In genomic region chr1:93345633-93346471, GRCh38 we compare ENCODE assay signal across 8 cellular contexts. TPM values are rescaled to one million over a fixed set of nuclear protein-coding genes. Genes with fewer than 3 reads are reported as not detected.
A peak's percentile ranks its signal among the peaks of the same experiment; 100 is the strongest.
DNase-seq lines count a peak whose midpoint lies in the region; ATAC-seq and TF ChIP-seq lines count a peak whose summit lies in the region.

DR1 (plus strand) TSS chr1:93345907; CDS start chr1:93346646, 739 bp downstream.

- H3K4me3 ChIP-seq in BLaER1 treated with 17β-estradiol and CSF1 and Interleukin-3, amounts not matched to agents 10 nM and 100 nM = peak within 1 kb of the TSS; percentile 86 to 100 (median 92)
- H3K4me3 ChIP-seq in coronary artery = peak within 1 kb of the TSS; percentile 95

- DNase-seq in NCI-H526 (lab: John Stamatoyannopoulos, UW) = peak; percentile 86 to 96
- peak; percentile 92 for DNase-seq in activated CD4-positive, alpha-beta T cell treated with anti-CD3 and anti-CD28 coated beads, Interleukin-2, amount 10 ng/mL, durations not matched to agents 7 days and 5 days
- peak; percentile 96 for DNase-seq in coronary artery (ENCODE audit: low spot score)
- DNase-seq in left colon = peak; percentile 94 to 95
- peak; percentile 89 to 90 for DNase-seq in stimulated activated CD4-positive, alpha-beta T cell treated with anti-CD3 and anti-CD28 coated beads, Interleukin-1b, Interleukin-23, amount 100 ng/mL, for 4 hours (ENCODE audit: low read depth in 2 of 2)

- ATAC-seq in GM19324 (IDR thresholded peaks at IDR 0.05; ENCODE audit: low FRiP score, unreplicated experiment) = peak; percentile 83
- ATAC-seq in HG03460 (IDR thresholded peaks at IDR 0.05; ENCODE audit: unreplicated experiment) = peak; percentile 67
- peak; percentile 94 for ATAC-seq in left colon

- H3K4me1 Mint-ChIP-seq in activated CD4-positive, alpha-beta T cell treated with anti-CD3 and anti-CD28 coated beads, Interleukin-2, amount 10 ng/mL, durations not matched to agents 7 days and 5 days = peaks cover 22% of the 10 kb centered on the region

- peaks cover 33 to 47% (median 42%) of the 10 kb centered on the region in 11 experiments; a peak in 21 of 22 replicates for H4K20me1 ChIP-seq in BLaER1 treated with 17β-estradiol and CSF1 and Interleukin-3, amounts not matched to agents 10 nM and 100 nM

- peak within 1 kb of the TSS; percentile 96 for H3K27ac Mint-ChIP-seq in activated CD4-positive, alpha-beta T cell treated with anti-CD3 and anti-CD28 coated beads, Interleukin-2, amount 10 ng/mL, durations not matched to agents 7 days and 5 days

- no peak for TF ChIP-seq CTCF in coronary artery (IDR thresholded peaks at IDR 0.05)

- H3K27me3 Mint-ChIP-seq in activated CD4-positive, alpha-beta T cell treated with anti-CD3 and anti-CD28 coated beads, Interleukin-2, amount 10 ng/mL, durations not matched to agents 7 days and 5 days = no peaks in the 10 kb centered on the region

- H3K9me3 ChIP-seq in BLaER1 treated with 17β-estradiol and CSF1 and Interleukin-3, amounts not matched to agents 10 nM and 100 nM (replicated peaks in 1 of 11) = no peaks in the 10 kb centered on the region

- H3K9ac ChIP-seq in BLaER1 treated with 17β-estradiol and CSF1 and Interleukin-3, amounts not matched to agents 10 nM and 100 nM = peak within 1 kb of the TSS; percentile 90 to 97 (median 95)

- no peaks in the 10 kb centered on the region for H3K9me3 Mint-ChIP-seq in activated CD4-positive, alpha-beta T cell treated with anti-CD3 and anti-CD28 coated beads, Interleukin-2, amount 10 ng/mL, durations not matched to agents 7 days and 5 days

- CTCF ChIA-PET in activated CD4-positive, alpha-beta T cell treated with anti-CD3 and anti-CD28 coated beads, Interleukin-2, amount 10 ng/mL, durations not matched to agents 7 days and 5 days (lab: Charles Lee) = interaction anchor here (0.8 to 1.8 kb wide), 4 partner anchors 13 to 265 kb away, joined by 3 read pairs; no protein-coding TSS in a partner anchor

- H3K27me3 ChIP-seq in BLaER1 treated with 17β-estradiol and CSF1 and Interleukin-3, amounts not matched to agents 10 nM and 100 nM = no peaks in the 10 kb centered on the region

- H3K36me3 Mint-ChIP-seq in activated CD4-positive, alpha-beta T cell treated with anti-CD3 and anti-CD28 coated beads, Interleukin-2, amount 10 ng/mL, durations not matched to agents 7 days and 5 days (ENCODE audit: low read depth) = peaks cover 30% of the 10 kb centered on the region

- peaks cover 0 to 16% (median 5%) of the 10 kb centered on the region in 11 experiments; a peak in 8 of 22 replicates for H3K36me3 ChIP-seq in BLaER1 treated with 17β-estradiol and CSF1 and Interleukin-3, amounts not matched to agents 10 nM and 100 nM

- H3K4me2 ChIP-seq in BLaER1 treated with 17β-estradiol and CSF1 and Interleukin-3, amounts not matched to agents 10 nM and 100 nM = peak within 1 kb of the TSS; percentile 71 to 95 (median 87)

- POLR2A ChIA-PET in activated CD4-positive, alpha-beta T cell treated with anti-CD3 and anti-CD28 coated beads, Interleukin-2, amount 10 ng/mL, durations not matched to agents 7 days and 5 days (lab: Charles Lee) = interaction anchor here (0.6 to 1.2 kb wide), 7 partner anchors 9 to 275 kb away, joined by 3 to 5 read pairs (median 4); partner anchors contain the start of gene MTF2

- intact Hi-C loops in left colon (cut with DNase I, micrococcal nuclease) = no loop called here

- peak within 1 kb of the TSS; percentile 97 for H3K4me3 Mint-ChIP-seq in activated CD4-positive, alpha-beta T cell treated with anti-CD3 and anti-CD28 coated beads, Interleukin-2, amount 10 ng/mL, durations not matched to agents 7 days and 5 days

- peak within 1 kb of the TSS; percentile 94 to 98 (median 96) for H3K27ac ChIP-seq in BLaER1 treated with 17β-estradiol and CSF1 and Interleukin-3, amounts not matched to agents 10 nM and 100 nM
- H3K27ac ChIP-seq in coronary artery = peak within 1 kb of the TSS; percentile 87 to 94

- H3K4me1 ChIP-seq in BLaER1 treated with 17β-estradiol and CSF1 and Interleukin-3, amounts not matched to agents 10 nM and 100 nM = peaks cover 24 to 45% (median 37%) of the 10 kb centered on the region in 10 experiments

RNA-seq across cellular contexts. Expression of gene DR1, which starts in this region (rescaled TPM):
- 100 to 1,000 TPM; 104 to 127 TPM for total RNA-seq in activated CD4-positive, alpha-beta T cell treated with anti-CD3 and anti-CD28 coated beads, Interleukin-2, amount 10 ng/mL, durations not matched to agents 7 days and 5 days
- 10 to 100 TPM; 45.1 to 53.0 TPM for total RNA-seq in left colon

Comparison
In these comparisons a context has a peak if more than half of its experiments do, and no peak if none do; other contexts are left out.
1. Peak in every context shown above with its lines: DNase-seq, ATAC-seq, H3K4me3 ChIP-seq and H3K27ac ChIP-seq.